ENCODE assay signal across 18 cellular contexts in genomic region chr2:219314804-219315468, GRCh38. TPM values are rescaled to one million over a fixed set of nuclear protein-coding genes. Genes with fewer than 3 reads are reported as not detected.
"Had no signal": no experiment of that assay in that cellular context is flagged by ENCODE, and none has a peak within 500 bp of the region (broad histone marks: within the 10 kb centered on the region; RNA-seq: fewer than 3 reads in every experiment).

No MANE protein-coding gene starts in this region.

- H3K9me3 ChIP-seq: adrenal gland, gastrocnemius medialis, spleen, testis had no signal

- ATAC-seq: activated CD4-positive, alpha-beta T cell treated with anti-CD3 and anti-CD28 coated beads for 36 hours; gastrocnemius medialis; left lobe of liver; stimulated activated memory B cell treated with anti-CD40 and anti-IgM and Interleukin-4, amounts not matched to agents 10 μg/mL and 1 μg/mL and 100 μg/mL, for 72 hours; WTC11 had no signal

- DNase-seq: activated CD4-positive, alpha-beta T cell treated with anti-CD3 and anti-CD28 coated beads for 36 hours; activated CD4-positive, alpha-beta T cell treated with anti-CD3 and anti-CD28 coated beads, Interleukin-2, amount 50 U/mL, for 48 hours; activated gamma-delta T cell; adrenal gland; endodermal cell; gastrocnemius medialis; spleen; stimulated activated CD4-positive, alpha-beta T cell treated with anti-CD3 and anti-CD28 coated beads, Interleukin-4, amount 100 ng/mL, for 4 hours; testis had no signal

- H3K27me3 ChIP-seq: testis had no signal

- H3K4me1 ChIP-seq: adrenal gland, gastrocnemius medialis, spleen, testis had no signal

- H3K4me3 ChIP-seq: adrenal gland, gastrocnemius medialis, lung, spleen, testis had no signal

- H3K27ac ChIP-seq: adrenal gland, epithelial cell of prostate, gastrocnemius medialis, spleen, testis had no signal

- H3K36me3 ChIP-seq: adrenal gland, gastrocnemius medialis, spleen had no signal

- FAIRE-seq: colon, keratinocyte had no signal

RNA-seq across cellular contexts. Expression of gene PTPRN, which starts 5.7 kb away (rescaled TPM):
- total RNA-seq: gastrocnemius medialis, left lobe of liver, spleen had no signal
- polyA plus RNA-seq: keratinocyte had no signal

RNA-seq across cellular contexts. Expression of gene RESP18, which starts 17.6 kb away (rescaled TPM):
- total RNA-seq: activated CD4-positive, alpha-beta T cell treated with anti-CD3 and anti-CD28 coated beads for 36 hours; adrenal gland; cardiac septum; endodermal cell; gastrocnemius medialis; left lobe of liver; lung; mesothelial cell of epicardium; WTC11 had no signal
- polyA plus RNA-seq: adrenal gland, keratinocyte, lung, spleen had no signal
